Comparison of ENCODE assay signal across 19 cellular contexts in genomic region chr4:138010639-138011038, GRCh38.
A peak's percentile ranks its signal among the peaks of the same experiment; 100 is the strongest.
DNase-seq lines count a peak whose midpoint lies in the region; ATAC-seq, FAIRE-seq and TF ChIP-seq lines count a peak whose summit lies in the region.
"Had no signal": no experiment of that assay in that cellular context is flagged by ENCODE, and none has a peak within 500 bp of the region (broad histone marks: within the 10 kb centered on the region; RNA-seq: fewer than 3 reads in every experiment).

No MANE protein-coding gene starts in this region.

- no peaks in the 10 kb centered on the region for H3K36me3 Mint-ChIP-seq in activated T-cell treated with anti-CD3 and anti-CD28 coated beads, Interleukin-2, amount 50 U/mL, for 24 hours (ENCODE audit: low read depth)
- H3K36me3 Mint-ChIP-seq: activated naive CD4-positive, alpha-beta T cell treated with anti-CD3 and anti-CD28 coated beads, Interleukin-2, amount 50 U/mL, for 24 hours; stimulated activated effector memory CD8-positive, alpha-beta T cell treated with anti-CD3 and anti-CD28 coated beads, Interleukin-12 subunit alpha, Interleukin-12 subunit beta, amount 100 ng/mL, for 72 hours had no signal

- no peaks in the 10 kb centered on the region for H4K20me1 ChIP-seq in fibroblast of lung (ENCODE audit: control insufficient read depth, extremely low read depth, insufficient read depth, low read length)

- no peaks in the 10 kb centered on the region for H3K4me1 ChIP-seq in fibroblast of lung (ENCODE audit: control insufficient read depth, extremely low read depth, insufficient read depth, low read length)
- H3K4me1 ChIP-seq in psoas muscle = no peaks in the 10 kb centered on the region
- H3K4me1 ChIP-seq in small intestine (ENCODE audit: control insufficient read depth in 2 of 2, insufficient read depth in 1 of 2, low read depth in 1 of 2, low read length in 1 of 2) = no peaks in the 10 kb centered on the region
- H3K4me1 ChIP-seq: right lobe of liver had no signal

- DNase-seq in fibroblast of lung (ENCODE audit: low read depth in 2 of 2) (no peak), psoas muscle (no peak), small intestine (no peak)
- no peak for DNase-seq in stimulated activated CD4-positive, alpha-beta T cell treated with anti-CD3 and anti-CD28 coated beads, Interleukin-1b, Interleukin-23, amount 100 ng/mL, for 48 hours
- no peak for DNase-seq in activated T-cell treated with anti-CD3 and anti-CD28 coated beads, Interleukin-2, amount 50 U/mL, for 24 hours
- DNase-seq: brain microvascular endothelial cell; DMS153; NCI-H1048; NCI-H226; nephron progenitor cell; right lobe of liver; stimulated activated CD4-positive, alpha-beta T cell treated with anti-CD3 and anti-CD28 coated beads, Interleukin-4, amount 100 ng/mL, for 4 hours had no signal

- no peak overlapping the region for H3K4me2 ChIP-seq in fibroblast of lung (ENCODE audit: extremely low read depth, insufficient read depth, low read length)

- no peak overlapping the region for H3K9ac ChIP-seq in fibroblast of lung (ENCODE audit: insufficient read depth, low read length)

- H3K27ac Mint-ChIP-seq in activated T-cell treated with anti-CD3 and anti-CD28 coated beads, Interleukin-2, amount 50 U/mL, for 24 hours = no peak overlapping the region
- H3K27ac Mint-ChIP-seq: activated naive CD4-positive, alpha-beta T cell treated with anti-CD3 and anti-CD28 coated beads, Interleukin-2, amount 50 U/mL, for 24 hours; B cell; nephron progenitor cell; stimulated activated effector memory CD8-positive, alpha-beta T cell treated with anti-CD3 and anti-CD28 coated beads, Interleukin-12 subunit alpha, Interleukin-12 subunit beta, amount 100 ng/mL, for 72 hours had no signal

- FAIRE-seq in small intestine (lab: Jason Lieb, UNC) = no peak

- H3K9me3 ChIP-seq in fibroblast of lung (ENCODE audit: control insufficient read depth, insufficient read depth, low read depth, low read length) (no peaks in the 10 kb centered on the region), psoas muscle (no peaks in the 10 kb centered on the region), small intestine (ENCODE audit: control insufficient read depth, low read depth) (no peaks in the 10 kb centered on the region)
- H3K9me3 ChIP-seq: right lobe of liver had no signal

- peak overlapping the region; percentile 61 for H2AFZ ChIP-seq in fibroblast of lung (ENCODE audit: low read length)

- H3K36me3 ChIP-seq in fibroblast of lung (ENCODE audit: control insufficient read depth, insufficient read depth, low read length) (no peaks in the 10 kb centered on the region), psoas muscle (ENCODE audit: insufficient read depth in 1 of 2, low read depth in 1 of 2) (no peaks in the 10 kb centered on the region), small intestine (ENCODE audit: control insufficient read depth in 2 of 2, insufficient read depth in 2 of 2, low read length in 2 of 2) (no peaks in the 10 kb centered on the region)
- H3K36me3 ChIP-seq: brain microvascular endothelial cell, right lobe of liver had no signal

- no peak overlapping the region for H3K4me3 ChIP-seq in fibroblast of lung (replicated peaks in 1 of 4; ENCODE audit: control extremely low read depth in 1 of 4, insufficient read depth in 1 of 4, low read depth in 3 of 4, low read length in 4 of 4)
- H3K4me3 ChIP-seq in psoas muscle = no peak overlapping the region
- H3K4me3 ChIP-seq in small intestine (ENCODE audit: low read depth in 1 of 2, low read length in 2 of 2) = no peak overlapping the region
- H3K4me3 ChIP-seq: right lobe of liver had no signal

- no peak overlapping the region for H3K27ac ChIP-seq in fibroblast of lung (ENCODE audit: insufficient read depth, low read length)
- H3K27ac ChIP-seq in psoas muscle = no peak overlapping the region
- no peak overlapping the region for H3K27ac ChIP-seq in small intestine (ENCODE audit: low read depth in 1 of 2, low read length in 1 of 2)
- H3K27ac ChIP-seq: brain microvascular endothelial cell, right lobe of liver, VCaP had no signal

- intact Hi-C loops in psoas muscle (cut with DNase I) = no loop called here

- no peaks in the 10 kb centered on the region for H3K27me3 Mint-ChIP-seq in activated T-cell treated with anti-CD3 and anti-CD28 coated beads, Interleukin-2, amount 50 U/mL, for 24 hours
- H3K27me3 Mint-ChIP-seq: activated naive CD4-positive, alpha-beta T cell treated with anti-CD3 and anti-CD28 coated beads, Interleukin-2, amount 50 U/mL, for 24 hours; B cell had no signal

- TF ChIP-seq CTCF in fibroblast of lung (conservative IDR thresholded peaks at IDR 0.05 in 1 of 2, IDR thresholded peaks at IDR 0.05 in 1 of 2; ENCODE audit: low read depth in 1 of 2, low read length in 2 of 2) (no peak), psoas muscle (IDR thresholded peaks at IDR 0.05) (no peak)

- H3K4me3 Mint-ChIP-seq in activated T-cell treated with anti-CD3 and anti-CD28 coated beads, Interleukin-2, amount 50 U/mL, for 24 hours = no peak overlapping the region
- H3K4me3 Mint-ChIP-seq: activated naive CD4-positive, alpha-beta T cell treated with anti-CD3 and anti-CD28 coated beads, Interleukin-2, amount 50 U/mL, for 24 hours; B cell; nephron progenitor cell; stimulated activated effector memory CD8-positive, alpha-beta T cell treated with anti-CD3 and anti-CD28 coated beads, Interleukin-12 subunit alpha, Interleukin-12 subunit beta, amount 100 ng/mL, for 72 hours had no signal

- H3K79me2 ChIP-seq in fibroblast of lung (ENCODE audit: control insufficient read depth, insufficient read depth, low read length) = no peaks in the 10 kb centered on the region

- H3K27me3 ChIP-seq in fibroblast of lung (ENCODE audit: control insufficient read depth, insufficient read depth, low read length) (no peaks in the 10 kb centered on the region), psoas muscle (ENCODE audit: insufficient read depth in 3 of 3, low read length in 2 of 3) (no peaks in the 10 kb centered on the region), small intestine (ENCODE audit: control insufficient read depth in 2 of 2, insufficient read depth in 2 of 2, low read length in 2 of 2) (no peaks in the 10 kb centered on the region)
- H3K27me3 ChIP-seq: brain microvascular endothelial cell, right lobe of liver had no signal

- H3K9me3 Mint-ChIP-seq in activated T-cell treated with anti-CD3 and anti-CD28 coated beads, Interleukin-2, amount 50 U/mL, for 24 hours = peaks cover 6% of the 10 kb centered on the region
- H3K9me3 Mint-ChIP-seq: activated naive CD4-positive, alpha-beta T cell treated with anti-CD3 and anti-CD28 coated beads, Interleukin-2, amount 50 U/mL, for 24 hours; nephron progenitor cell; stimulated activated effector memory CD8-positive, alpha-beta T cell treated with anti-CD3 and anti-CD28 coated beads, Interleukin-12 subunit alpha, Interleukin-12 subunit beta, amount 100 ng/mL, for 72 hours had no signal

- H3K4me1 Mint-ChIP-seq in activated T-cell treated with anti-CD3 and anti-CD28 coated beads, Interleukin-2, amount 50 U/mL, for 24 hours (ENCODE audit: low read depth) = no peaks in the 10 kb centered on the region
- H3K4me1 Mint-ChIP-seq: activated naive CD4-positive, alpha-beta T cell treated with anti-CD3 and anti-CD28 coated beads, Interleukin-2, amount 50 U/mL, for 24 hours; B cell; nephron progenitor cell; stimulated activated effector memory CD8-positive, alpha-beta T cell treated with anti-CD3 and anti-CD28 coated beads, Interleukin-12 subunit alpha, Interleukin-12 subunit beta, amount 100 ng/mL, for 72 hours had no signal

- peak; percentile 72 for ATAC-seq in GM18867 (IDR thresholded peaks at IDR 0.05; ENCODE audit: unreplicated experiment)
- peak; percentile 77 for ATAC-seq in GM21717 (IDR thresholded peaks at IDR 0.05; ENCODE audit: unreplicated experiment)
- peak; percentile 64 for ATAC-seq in HG03342 (IDR thresholded peaks at IDR 0.05; ENCODE audit: unreplicated experiment)
- no peak for ATAC-seq in psoas muscle
- ATAC-seq: right lobe of liver; stimulated activated effector memory CD8-positive, alpha-beta T cell treated with anti-CD3 and anti-CD28 coated beads, Interleukin-12 subunit alpha, Interleukin-12 subunit beta, amount 100 ng/mL, for 72 hours had no signal

Comparison
In these comparisons a context has a peak if more than half of its experiments do, and no peak if none do; other contexts are left out.
1. ATAC-seq: peak in GM18867 (single experiment), GM21717 (single experiment) and HG03342 (single experiment); none in psoas muscle (0 of 4).